ENCODE assay signal across 10 cellular contexts in the genomic region with DNA sequence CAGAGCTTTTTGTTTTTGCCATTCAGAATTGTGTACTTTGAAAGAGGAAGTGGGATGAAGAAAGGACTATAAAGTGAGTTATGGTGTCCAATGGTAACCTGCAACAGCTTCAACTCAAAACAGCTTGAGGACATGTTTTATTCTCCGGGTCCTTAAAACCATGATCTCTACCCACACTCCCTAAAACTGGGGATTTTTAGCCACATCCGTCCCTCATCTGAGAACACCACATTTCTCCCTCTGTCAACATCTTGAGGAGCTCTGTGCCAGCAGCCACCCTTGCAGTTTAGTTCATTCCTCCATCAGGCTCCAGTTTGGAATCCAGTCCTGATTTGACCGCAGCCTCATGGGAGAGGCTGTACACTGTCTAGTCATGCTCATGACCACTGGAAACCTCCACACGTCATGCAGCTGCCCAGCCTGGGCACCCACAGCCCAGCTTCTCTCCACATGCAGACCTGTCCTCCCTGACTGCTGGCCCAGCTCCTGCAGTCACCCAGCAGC.
DNase-seq lines count a peak whose midpoint lies in the region; ATAC-seq and TF ChIP-seq lines count a peak whose summit lies in the region.
"Had no signal": no experiment of that assay in that cellular context is flagged by ENCODE, and none has a peak within 500 bp of the region (broad histone marks: within the 10 kb centered on the region; RNA-seq: fewer than 3 reads in every experiment).

No MANE protein-coding gene starts in this region.

- no peaks in the 10 kb centered on the region for H3K27me3 ChIP-seq in Loucy (ENCODE audit: insufficient read depth, low read length, poor library complexity, severe bottlenecking)

- no peak for TF ChIP-seq CTCF in Loucy (conservative IDR thresholded peaks at IDR 0.05; ENCODE audit: low read length)

- no peak overlapping the region for H3K4me2 ChIP-seq in Loucy (ENCODE audit: low read depth, low read length, poor library complexity, severe bottlenecking)
- H3K4me2 ChIP-seq: A549 had no signal

- no peaks in the 10 kb centered on the region for H3F3A ChIP-seq in Loucy (ENCODE audit: low read depth)

- H3K4me3 Mint-ChIP-seq in activated CD4-positive, alpha-beta T cell treated with anti-CD3 and anti-CD28 coated beads, Interleukin-2, amount 10 ng/mL, durations not matched to agents 7 days and 5 days, result peak overlapping the region; percentile 30
- H3K4me3 Mint-ChIP-seq in stimulated activated naive CD8-positive, alpha-beta T cell treated with anti-CD3 and anti-CD28 coated beads, Interleukin-15, Interleukin-2, amounts not matched to agents 100 ng/mL and 50 ng/mL, for 24 hours, result peak overlapping the region; percentile 18

- H3K27me3 Mint-ChIP-seq in activated CD4-positive, alpha-beta T cell treated with anti-CD3 and anti-CD28 coated beads, Interleukin-2, amount 10 ng/mL, durations not matched to agents 7 days and 5 days, result peaks cover 4% of the 10 kb centered on the region
- no peaks in the 10 kb centered on the region for H3K27me3 Mint-ChIP-seq in stimulated activated naive CD8-positive, alpha-beta T cell treated with anti-CD3 and anti-CD28 coated beads, Interleukin-15, Interleukin-2, amounts not matched to agents 100 ng/mL and 50 ng/mL, for 24 hours

- H3K36me3 Mint-ChIP-seq in activated CD4-positive, alpha-beta T cell treated with anti-CD3 and anti-CD28 coated beads, Interleukin-2, amount 10 ng/mL, durations not matched to agents 7 days and 5 days (ENCODE audit: low read depth), result no peaks in the 10 kb centered on the region
- H3K36me3 Mint-ChIP-seq in stimulated activated naive CD8-positive, alpha-beta T cell treated with anti-CD3 and anti-CD28 coated beads, Interleukin-15, Interleukin-2, amounts not matched to agents 100 ng/mL and 50 ng/mL, for 24 hours (ENCODE audit: low read depth), result no peaks in the 10 kb centered on the region

- no peaks in the 10 kb centered on the region for H3K9me3 ChIP-seq in Loucy (ENCODE audit: insufficient read depth, low read depth, low read length)
- H3K9me3 ChIP-seq: A549 had no signal

- peaks cover 3% of the 10 kb centered on the region for H3K4me1 ChIP-seq in Loucy (ENCODE audit: insufficient read depth, low read length, poor library complexity, severe bottlenecking)
- H3K4me1 ChIP-seq: A549 had no signal

- no peaks in the 10 kb centered on the region for H3K9me2 ChIP-seq in Loucy (replicated peaks; ENCODE audit: low read depth, low read length)

- 0 out of 2 replicates have a peak overlapping the region, but pooled peaks have one; percentile 28 for H2AFZ ChIP-seq in Loucy (ENCODE audit: low read length)

- no peak overlapping the region for H3K9ac ChIP-seq in Loucy (ENCODE audit: low read depth, low read length, poor library complexity, severe bottlenecking)

- CTCF ChIA-PET in activated CD4-positive, alpha-beta T cell treated with anti-CD3 and anti-CD28 coated beads, Interleukin-2, amount 10 ng/mL, durations not matched to agents 7 days and 5 days (lab: Charles Lee), result interaction anchor here (0.8 to 1.6 kb wide), 7 partner anchors 9 to 115 kb away, joined by 3 to 6 read pairs (median 3); no protein-coding TSS in a partner anchor

- H3K4me3 ChIP-seq in Loucy (ENCODE audit: low read length, poor library complexity, severe bottlenecking), result no peak overlapping the region
- H3K4me3 ChIP-seq: A549 had no signal

- ATAC-seq in HG02642 (IDR thresholded peaks at IDR 0.05; ENCODE audit: poor library complexity, unreplicated experiment) (no peak), GM19397 (IDR thresholded peaks at IDR 0.05; ENCODE audit: unreplicated experiment) (no peak)
- ATAC-seq: A549 had no signal

- DNase-seq in activated CD4-positive, alpha-beta T cell treated with anti-CD3 and anti-CD28 coated beads, Interleukin-2, amount 10 ng/mL, durations not matched to agents 7 days and 5 days, result peak; percentile 42
- DNase-seq in activated CD4-positive, alpha-beta T cell treated with anti-CD3 and anti-CD28 coated beads for 48 hours, result no peak
- DNase-seq in central memory CD4-positive, alpha-beta T cell, result peak; percentile 66
- no peak for DNase-seq in cerebellar nuclear complex (lab: John Stamatoyannopoulos, UW)
- DNase-seq: NCI-H510A had no signal

- H3K9me3 Mint-ChIP-seq in activated CD4-positive, alpha-beta T cell treated with anti-CD3 and anti-CD28 coated beads, Interleukin-2, amount 10 ng/mL, durations not matched to agents 7 days and 5 days, result peaks cover 3% of the 10 kb centered on the region
- H3K9me3 Mint-ChIP-seq in stimulated activated naive CD8-positive, alpha-beta T cell treated with anti-CD3 and anti-CD28 coated beads, Interleukin-15, Interleukin-2, amounts not matched to agents 100 ng/mL and 50 ng/mL, for 24 hours, result peaks cover 4% of the 10 kb centered on the region

- H4K20me1 ChIP-seq in Loucy (ENCODE audit: insufficient read depth, low read length, poor library complexity, severe bottlenecking), result no peaks in the 10 kb centered on the region

- peaks cover 52% of the 10 kb centered on the region for H3K4me1 Mint-ChIP-seq in activated CD4-positive, alpha-beta T cell treated with anti-CD3 and anti-CD28 coated beads, Interleukin-2, amount 10 ng/mL, durations not matched to agents 7 days and 5 days
- H3K4me1 Mint-ChIP-seq in stimulated activated naive CD8-positive, alpha-beta T cell treated with anti-CD3 and anti-CD28 coated beads, Interleukin-15, Interleukin-2, amounts not matched to agents 100 ng/mL and 50 ng/mL, for 24 hours (ENCODE audit: low read depth), result peaks cover 46% of the 10 kb centered on the region

- no peaks in the 10 kb centered on the region for H3K36me3 ChIP-seq in Loucy (ENCODE audit: insufficient read depth, low read length)

- POLR2A ChIA-PET in activated CD4-positive, alpha-beta T cell treated with anti-CD3 and anti-CD28 coated beads, Interleukin-2, amount 10 ng/mL, durations not matched to agents 7 days and 5 days (lab: Charles Lee), result no interaction called here

- H3K79me2 ChIP-seq in Loucy (ENCODE audit: insufficient read depth, low read length), result no peaks in the 10 kb centered on the region

- H3K27ac Mint-ChIP-seq in activated CD4-positive, alpha-beta T cell treated with anti-CD3 and anti-CD28 coated beads, Interleukin-2, amount 10 ng/mL, durations not matched to agents 7 days and 5 days, result peak overlapping the region; percentile 89
- H3K27ac Mint-ChIP-seq in stimulated activated naive CD8-positive, alpha-beta T cell treated with anti-CD3 and anti-CD28 coated beads, Interleukin-15, Interleukin-2, amounts not matched to agents 100 ng/mL and 50 ng/mL, for 24 hours, result peak overlapping the region; percentile 70

Comparison
In these comparisons a context has a peak if more than half of its experiments do, and no peak if none do; other contexts are left out.
1. DNase-seq: peak in activated CD4-positive, alpha-beta T cell treated with anti-CD3 and anti-CD28 coated beads, Interleukin-2, amount 10 ng/mL, durations not matched to agents 7 days and 5 days (single experiment) and central memory CD4-positive, alpha-beta T cell (single experiment); none in activated CD4-positive, alpha-beta T cell treated with anti-CD3 and anti-CD28 coated beads for 48 hours (single experiment) and cerebellar nuclear complex (0 of 2).